Comparison of ENCODE assay signal across 9 cellular contexts in the genomic region with DNA sequence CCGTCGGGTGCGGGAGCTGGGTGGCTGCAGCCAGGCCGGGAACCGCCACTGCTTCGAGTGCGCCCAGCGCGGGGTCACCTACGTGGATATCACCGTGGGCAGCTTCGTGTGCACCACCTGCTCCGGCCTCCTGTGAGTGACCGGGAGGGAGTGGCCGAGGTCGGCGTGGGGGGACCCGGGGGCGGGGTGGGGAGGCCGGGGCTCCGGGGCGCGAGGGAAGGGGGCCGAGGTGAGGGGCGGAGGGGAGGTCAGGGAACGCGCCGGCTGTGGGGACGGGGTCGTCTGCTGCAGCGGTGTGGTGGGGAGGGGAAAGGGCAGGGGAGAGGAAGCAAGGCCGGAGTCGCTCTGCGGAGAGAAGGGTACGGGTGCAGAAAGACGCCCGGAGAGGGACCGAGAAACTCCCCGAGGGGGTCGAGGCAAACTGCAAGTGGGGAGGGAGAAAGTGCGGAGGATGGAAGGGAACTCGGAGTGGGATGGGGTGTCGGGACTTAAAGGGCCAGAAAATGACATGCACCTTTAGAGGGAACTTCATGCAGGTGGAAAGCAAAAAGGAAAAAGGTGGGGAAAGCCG. TPM values are rescaled to one million over a fixed set of nuclear protein-coding genes. Genes with fewer than 3 reads are reported as not detected.
DNase-seq lines count a peak whose midpoint lies in the region; ATAC-seq and TF ChIP-seq lines count a peak whose summit lies in the region.
"Had no signal": no experiment of that assay in that cellular context is flagged by ENCODE, and none has a peak within 500 bp of the region (broad histone marks: within the 10 kb centered on the region; RNA-seq: fewer than 3 reads in every experiment).

No MANE protein-coding gene starts in this region.

- H3K4me3 ChIP-seq in NB4 (ENCODE audit: low read depth, low read length) (peak overlapping the region; percentile 65), ectodermal cell (ENCODE audit: insufficient read depth, low read depth, low read length) (peak overlapping the region; percentile 72), neural cell (ENCODE audit: low read length) (peak overlapping the region; percentile 80)

- no peak for TF ChIP-seq RAD21 in neural cell (conservative IDR thresholded peaks at IDR 0.05)

- no peaks in the 10 kb centered on the region for H3K4me1 ChIP-seq in ectodermal cell (ENCODE audit: control insufficient read depth, insufficient read depth, low read length)

- peaks cover 5% of the 10 kb centered on the region for H3K36me3 Mint-ChIP-seq in CD4-positive, alpha-beta T cell (ENCODE audit: low read depth)

- TF ChIP-seq EP300 in neural cell (conservative IDR thresholded peaks at IDR 0.05; ENCODE audit: poor library complexity, severe bottlenecking): no peak

- H3K9ac ChIP-seq in neural cell (ENCODE audit: low read length): peak overlapping the region; percentile 67

- peak overlapping the region; percentile 46 for H2AFZ ChIP-seq in neural cell (ENCODE audit: low read depth, low read length)

- TF ChIP-seq POLR2A in NB4 (IDR thresholded peaks at IDR 0.05; ENCODE audit: extremely low read depth, insufficient read length): no peak

- no peaks in the 10 kb centered on the region for H4K20me1 ChIP-seq in neural cell (ENCODE audit: insufficient read depth)

- no peaks in the 10 kb centered on the region for H3K27me3 Mint-ChIP-seq in CD4-positive, alpha-beta T cell

- WGBS in ectodermal cell, 2 experiments: 1% methylated on average over 44 of the region's 44 CpGs

- DNase-seq in CD4-positive, alpha-beta T cell: peak in 1 of 10 experiments; percentile 21
- DNase-seq in NB4 (ENCODE audit: low read depth) (peak; percentile 43), ecto neural progenitor cell (ENCODE audit: low spot score) (no peak)

- H3K9me3 ChIP-seq in CD4-positive, alpha-beta T cell (ENCODE audit: control insufficient read depth, low read length): no peaks in the 10 kb centered on the region
- H3K9me3 ChIP-seq in ectodermal cell (ENCODE audit: control insufficient read depth, low read length): no peaks in the 10 kb centered on the region
- H3K9me3 ChIP-seq in neural cell (ENCODE audit: low read length): no peaks in the 10 kb centered on the region

- H3K27ac ChIP-seq in CD4-positive, alpha-beta T cell (ENCODE audit: low read depth, low read length): peak overlapping the region; percentile 21
- H3K27ac ChIP-seq in ectodermal cell (ENCODE audit: insufficient read depth, low read depth, low read length, poor library complexity, severe bottlenecking) (no peak overlapping the region), neural cell (ENCODE audit: low read length) (peak overlapping the region; percentile 39)

- H3K4me3 Mint-ChIP-seq in CD4-positive, alpha-beta T cell: peak overlapping the region; percentile 99

- H3K27ac Mint-ChIP-seq in CD4-positive, alpha-beta T cell: peak overlapping the region; percentile 77

- CTCF ChIA-PET in CD4-positive, alpha-beta T cell (lab: Charles Lee): interaction anchor here (0.5 to 6.4 kb wide), 2 partner anchors 20 to 100 kb away, joined by 3 to 48 read pairs; no protein-coding TSS in a partner anchor

- no peaks in the 10 kb centered on the region for H3K9me3 Mint-ChIP-seq in CD4-positive, alpha-beta T cell

- peaks cover 55% of the 10 kb centered on the region for H3K4me1 Mint-ChIP-seq in CD4-positive, alpha-beta T cell (ENCODE audit: low read depth)

- no peak for ATAC-seq in CD4-positive, alpha-beta T cell (ENCODE audit: poor library complexity)
- no peak for ATAC-seq in GM21723 (IDR thresholded peaks at IDR 0.05; ENCODE audit: unreplicated experiment)
- no peak for ATAC-seq in HG03045 (IDR thresholded peaks at IDR 0.05; ENCODE audit: unreplicated experiment)
- ATAC-seq in GM21786 (IDR thresholded peaks at IDR 0.05; ENCODE audit: unreplicated experiment): no peak

- H3K9me2 ChIP-seq in neural cell (ENCODE audit: insufficient read depth, low read length): no peaks in the 10 kb centered on the region

- no peak for TF ChIP-seq CTCF in CD4-positive, alpha-beta T cell (IDR thresholded peaks at IDR 0.05)
- no peak for TF ChIP-seq CTCF in NB4 (IDR thresholded peaks at IDR 0.05; ENCODE audit: low read depth, low read length)
- TF ChIP-seq CTCF in neural cell (IDR thresholded peaks at IDR 0.05; ENCODE audit: poor library complexity, severe bottlenecking): no peak

- peaks cover 7% of the 10 kb centered on the region for H3K79me2 ChIP-seq in neural cell (replicated peaks; ENCODE audit: insufficient read depth, low read length)

- no peaks in the 10 kb centered on the region for H3K27me3 ChIP-seq in CD4-positive, alpha-beta T cell (ENCODE audit: control insufficient read depth, insufficient read depth, low read length)
- H3K27me3 ChIP-seq in ectodermal cell (ENCODE audit: control insufficient read depth, insufficient read depth, low read length, poor library complexity, severe bottlenecking) (peaks cover 11% of the 10 kb centered on the region), neural cell (ENCODE audit: insufficient read depth, low read depth, low read length) (no peaks in the 10 kb centered on the region)

- H3K4me2 ChIP-seq in neural cell (ENCODE audit: low read length): peak overlapping the region; percentile 31

- H3K36me3 ChIP-seq in ectodermal cell (ENCODE audit: control insufficient read depth, insufficient read depth, low read length) (no peaks in the 10 kb centered on the region), neural cell (ENCODE audit: insufficient read depth, low read length) (no peaks in the 10 kb centered on the region)

- intact Hi-C loops in CD4-positive, alpha-beta T cell (cut with DNase I, micrococcal nuclease): loop anchor here (2.0 to 5.0 kb wide), 3 partner anchors 19 to 57 kb away; partner anchors contain the start of genes FBXO24 (in 1 of the 2), LRCH4 (in 1 of the 2) and NYAP1 (in 1 of the 2)

- H3F3A ChIP-seq in neural cell (ENCODE audit: insufficient read depth, low read length, poor library complexity, severe bottlenecking): no peaks in the 10 kb centered on the region

- POLR2A ChIA-PET in CD4-positive, alpha-beta T cell (lab: Charles Lee): interaction anchor here (0.7 to 2.7 kb wide), 19 partner anchors 9 to 382 kb away, joined by 3 to 32 read pairs (median 5); partner anchors contain the start of genes FBXO24, GIGYF1, LRCH4 and MOSPD3

TF ChIP-seq in neural cell, 6 proteins besides CTCF, POLR2A, EP300 and RAD21:
- TF ChIP-seq REST (IDR thresholded peaks at IDR 0.05; ENCODE audit: borderline replicate concordance) (no peak), EZH2 (IDR thresholded peaks at IDR 0.05; ENCODE audit: borderline replicate concordance, insufficient read depth, low read length, poor library complexity, severe bottlenecking) (no peak), TAF1 (IDR thresholded peaks at IDR 0.05; ENCODE audit: low read depth) (no peak), MXI1 (conservative IDR thresholded peaks at IDR 0.05; ENCODE audit: poor library complexity, severe bottlenecking) (no peak), POLR2AphosphoS5 (IDR thresholded peaks at IDR 0.05) (no peak), SMC3 (conservative IDR thresholded peaks at IDR 0.05; ENCODE audit: poor library complexity) (no peak)

RNA-seq across cellular contexts. Expression of gene AGFG2, which starts 0.5 kb away (rescaled TPM):
- 1 to 10 TPM; 6.6 to 9.9 TPM for total RNA-seq in CD4-positive, alpha-beta T cell
- 4.9 TPM for polyA plus RNA-seq in ectodermal cell (2013, experiment 1 of 4)
- polyA plus RNA-seq in ectodermal cell (2013, experiment 2 of 4): 4.9 TPM
- 4.3 TPM for polyA plus RNA-seq in ectodermal cell (2013, experiment 3 of 4)
- polyA plus RNA-seq in ectodermal cell (2013, experiment 4 of 4): 4.7 TPM
- 3.4 and 7.5 TPM in 2 replicates for polyA plus RNA-seq in neural cell
- 5.0 and 11.4 TPM in 2 replicates for polyA minus RNA-seq in neural cell

RNA-seq across cellular contexts. Expression of gene SAP25, which starts 34.2 kb away (rescaled TPM):
- 10 to 100 TPM; 52.0 to 53.4 TPM for total RNA-seq in CD4-positive, alpha-beta T cell
- polyA plus RNA-seq in ectodermal cell (2013, experiment 1 of 4): 2.5 TPM
- 2.1 TPM for polyA plus RNA-seq in ectodermal cell (2013, experiment 2 of 4)
- 1.6 TPM for polyA plus RNA-seq in ectodermal cell (2013, experiment 3 of 4)
- polyA plus RNA-seq in ectodermal cell (2013, experiment 4 of 4): 3.2 TPM
- 0.46 and 0.52 TPM in 2 replicates for polyA plus RNA-seq in neural cell
- polyA minus RNA-seq in neural cell: not detected in 2 replicates
- total RNA-seq: renal cortical epithelial cell had no signal

RNA-seq across cellular contexts. Expression of gene LRCH4, which starts 46.4 kb away (rescaled TPM):
- total RNA-seq in CD4-positive, alpha-beta T cell: 100 to 1,000 TPM; 313 to 317 TPM
- polyA plus RNA-seq in ectodermal cell (2013, experiment 1 of 4): 44.7 TPM
- 42.4 TPM for polyA plus RNA-seq in ectodermal cell (2013, experiment 2 of 4)
- 34.5 TPM for polyA plus RNA-seq in ectodermal cell (2013, experiment 3 of 4)
- polyA plus RNA-seq in ectodermal cell (2013, experiment 4 of 4): 37.7 TPM
- polyA plus RNA-seq in neural cell: 17.2 and 25.1 TPM in 2 replicates
- 20.1 and 24.3 TPM in 2 replicates for polyA minus RNA-seq in neural cell

RNA-seq across cellular contexts. Expression of gene FBXO24, which starts 46.6 kb away (rescaled TPM):
- total RNA-seq in CD4-positive, alpha-beta T cell: under 1 TPM; 0.66 to 0.78 TPM
- 2.2 TPM for polyA plus RNA-seq in ectodermal cell (2013, experiment 1 of 4)
- 1.5 TPM for polyA plus RNA-seq in ectodermal cell (2013, experiment 2 of 4)
- 1.3 TPM for polyA plus RNA-seq in ectodermal cell (2013, experiment 3 of 4)
- polyA plus RNA-seq in ectodermal cell (2013, experiment 4 of 4): 1.3 TPM
- polyA plus RNA-seq in neural cell: 0.52 and 1.5 TPM in 2 replicates
- 0.69 and 0.73 TPM in 2 replicates for polyA minus RNA-seq in neural cell

RNA-seq across cellular contexts. Expression of gene NYAP1, which starts 55.8 kb away (rescaled TPM):
- under 1 TPM; 0.66 to 0.75 TPM for total RNA-seq in CD4-positive, alpha-beta T cell
- 7.0 TPM for polyA plus RNA-seq in ectodermal cell (2013, experiment 1 of 4)
- polyA plus RNA-seq in ectodermal cell (2013, experiment 2 of 4): 5.4 TPM
- polyA plus RNA-seq in ectodermal cell (2013, experiment 3 of 4): 8.4 TPM
- 6.9 TPM for polyA plus RNA-seq in ectodermal cell (2013, experiment 4 of 4)
- 70.1 and 86.6 TPM in 2 replicates for polyA plus RNA-seq in neural cell
- 53.9 and 71.1 TPM in 2 replicates for polyA minus RNA-seq in neural cell
